Comparison of ENCODE assay signal across 28 cellular contexts in genomic region chr15:58795825-58796224, GRCh38. TPM values are rescaled to one million over a fixed set of nuclear protein-coding genes. Genes with fewer than 3 reads are reported as not detected.
DNase-seq lines count a peak whose midpoint lies in the region; ATAC-seq, FAIRE-seq and TF ChIP-seq lines count a peak whose summit lies in the region.
"Had no signal": no experiment of that assay in that cellular context is flagged by ENCODE, and none has a peak within 500 bp of the region (broad histone marks: within the 10 kb centered on the region; RNA-seq: fewer than 3 reads in every experiment).

No MANE protein-coding gene starts in this region.

- TF ChIP-seq CTCF in osteocyte (IDR thresholded peaks at IDR 0.05), result no peak

- no peaks in the 10 kb centered on the region for H3K9me3 Mint-ChIP-seq in activated naive CD4-positive, alpha-beta T cell treated with anti-CD3 and anti-CD28 coated beads, Interleukin-2, amount 50 U/mL, for 24 hours
- H3K9me3 Mint-ChIP-seq in activated T-helper 17 cell treated with anti-CD3 and anti-CD28 coated beads, Interleukin-2, amount 50 U/mL, for 72 hours, result no peaks in the 10 kb centered on the region
- H3K9me3 Mint-ChIP-seq in osteocyte (ENCODE audit: unreplicated experiment), result no peaks in the 10 kb centered on the region
- peaks cover 11% of the 10 kb centered on the region for H3K9me3 Mint-ChIP-seq in stimulated activated memory B cell treated with anti-CD40 and anti-IgM and Interleukin-4, amounts not matched to agents 10 μg/mL and 1 μg/mL and 100 μg/mL, for 72 hours
- H3K9me3 Mint-ChIP-seq: CD8-positive, alpha-beta T cell had no signal

- H3K27ac Mint-ChIP-seq in activated naive CD4-positive, alpha-beta T cell treated with anti-CD3 and anti-CD28 coated beads, Interleukin-2, amount 50 U/mL, for 24 hours, result peak overlapping the region; percentile 27
- H3K27ac Mint-ChIP-seq in activated T-helper 17 cell treated with anti-CD3 and anti-CD28 coated beads, Interleukin-2, amount 50 U/mL, for 72 hours, result no peak overlapping the region
- H3K27ac Mint-ChIP-seq in osteocyte (ENCODE audit: unreplicated experiment), result peak overlapping the region; percentile 40
- no peak overlapping the region for H3K27ac Mint-ChIP-seq in stimulated activated memory B cell treated with anti-CD40 and anti-IgM and Interleukin-4, amounts not matched to agents 10 μg/mL and 1 μg/mL and 100 μg/mL, for 72 hours
- H3K27ac Mint-ChIP-seq: B cell; CD8-positive, alpha-beta T cell had no signal

- peaks cover 8% of the 10 kb centered on the region for H3K36me3 Mint-ChIP-seq in activated naive CD4-positive, alpha-beta T cell treated with anti-CD3 and anti-CD28 coated beads, Interleukin-2, amount 50 U/mL, for 24 hours
- H3K36me3 Mint-ChIP-seq in activated T-helper 17 cell treated with anti-CD3 and anti-CD28 coated beads, Interleukin-2, amount 50 U/mL, for 72 hours (ENCODE audit: low read depth), result peaks cover 14% of the 10 kb centered on the region
- H3K36me3 Mint-ChIP-seq in osteocyte (ENCODE audit: unreplicated experiment), result peaks cover 9% of the 10 kb centered on the region
- H3K36me3 Mint-ChIP-seq in stimulated activated memory B cell treated with anti-CD40 and anti-IgM and Interleukin-4, amounts not matched to agents 10 μg/mL and 1 μg/mL and 100 μg/mL, for 72 hours, result peaks cover 29% of the 10 kb centered on the region

- H3K27me3 Mint-ChIP-seq in activated naive CD4-positive, alpha-beta T cell treated with anti-CD3 and anti-CD28 coated beads, Interleukin-2, amount 50 U/mL, for 24 hours, result no peaks in the 10 kb centered on the region
- no peaks in the 10 kb centered on the region for H3K27me3 Mint-ChIP-seq in activated T-helper 17 cell treated with anti-CD3 and anti-CD28 coated beads, Interleukin-2, amount 50 U/mL, for 72 hours
- no peaks in the 10 kb centered on the region for H3K27me3 Mint-ChIP-seq in osteocyte (ENCODE audit: unreplicated experiment)
- H3K27me3 Mint-ChIP-seq in stimulated activated memory B cell treated with anti-CD40 and anti-IgM and Interleukin-4, amounts not matched to agents 10 μg/mL and 1 μg/mL and 100 μg/mL, for 72 hours, result no peaks in the 10 kb centered on the region
- H3K27me3 Mint-ChIP-seq: B cell had no signal

- DNase-seq in activated naive CD4-positive, alpha-beta T cell treated with Interleukin-2 at 50 U/mL for 16 hours, result no peak
- DNase-seq in GM18507 (ENCODE audit: extremely low spot score, insufficient read length, low read depth) (no peak), osteocyte (ENCODE audit: extremely low spot score, unreplicated experiment) (no peak)
- no peak for DNase-seq in stimulated activated CD4-positive, alpha-beta T cell treated with anti-CD3 and anti-CD28 coated beads, Interleukin-2, amount 100 ng/mL, for 48 hours
- DNase-seq: activated CD4-positive, alpha-beta T cell treated with anti-CD3 and anti-CD28 coated beads for 1 hour; activated T-cell treated with anti-CD3 and anti-CD28 coated beads, Interleukin-2, amount 50 U/mL, for 1 hour; anterior cingulate cortex; CD8-positive, alpha-beta T cell; DMS153; hypothalamus; KBM-7; left colon; MG63; NCI-H1105 treated with DMSO at 0.1 percent for 48 hours; NCI-H187 treated with DMSO at 0.1 percent for 48 hours; NCI-H2171; NCI-H82; small intestine; thyroid gland had no signal

- H3K4me1 Mint-ChIP-seq in activated naive CD4-positive, alpha-beta T cell treated with anti-CD3 and anti-CD28 coated beads, Interleukin-2, amount 50 U/mL, for 24 hours, result peaks cover 34% of the 10 kb centered on the region
- H3K4me1 Mint-ChIP-seq in activated T-helper 17 cell treated with anti-CD3 and anti-CD28 coated beads, Interleukin-2, amount 50 U/mL, for 72 hours, result peaks cover 24% of the 10 kb centered on the region
- H3K4me1 Mint-ChIP-seq in osteocyte (ENCODE audit: unreplicated experiment), result peaks cover 4% of the 10 kb centered on the region
- peaks cover 28% of the 10 kb centered on the region for H3K4me1 Mint-ChIP-seq in stimulated activated memory B cell treated with anti-CD40 and anti-IgM and Interleukin-4, amounts not matched to agents 10 μg/mL and 1 μg/mL and 100 μg/mL, for 72 hours
- H3K4me1 Mint-ChIP-seq: neural crest cell had no signal

- peak; percentile 50 for FAIRE-seq in GM18507 (lab: Jason Lieb, UNC)
- FAIRE-seq: colon, endothelial cell of umbilical vein, small intestine had no signal

- ATAC-seq in activated T-helper 17 cell treated with anti-CD3 and anti-CD28 coated beads, Interleukin-2, amount 50 U/mL, for 72 hours (replicated peaks), result peak; percentile 80
- ATAC-seq in GM21737 (IDR thresholded peaks at IDR 0.05; ENCODE audit: unreplicated experiment), result no peak
- ATAC-seq in stimulated activated memory B cell treated with anti-CD40 and anti-IgM and Interleukin-4, amounts not matched to agents 10 μg/mL and 1 μg/mL and 100 μg/mL, for 72 hours, result no peak
- ATAC-seq: CD8-positive, alpha-beta T cell; left colon; SK-N-SH treated with all-trans-retinoic acid at 6 μM for 48 hours had no signal

- H3K4me3 Mint-ChIP-seq in activated naive CD4-positive, alpha-beta T cell treated with anti-CD3 and anti-CD28 coated beads, Interleukin-2, amount 50 U/mL, for 24 hours, result no peak overlapping the region
- H3K4me3 Mint-ChIP-seq in activated T-helper 17 cell treated with anti-CD3 and anti-CD28 coated beads, Interleukin-2, amount 50 U/mL, for 72 hours, result no peak overlapping the region
- H3K4me3 Mint-ChIP-seq in osteocyte (ENCODE audit: unreplicated experiment), result no peak overlapping the region
- no peak overlapping the region for H3K4me3 Mint-ChIP-seq in stimulated activated memory B cell treated with anti-CD40 and anti-IgM and Interleukin-4, amounts not matched to agents 10 μg/mL and 1 μg/mL and 100 μg/mL, for 72 hours
- H3K4me3 Mint-ChIP-seq: B cell; CD8-positive, alpha-beta T cell; neural crest cell had no signal

RNA-seq across cellular contexts. Expression of gene MINDY2, which starts 24.7 kb away (rescaled TPM):
- total RNA-seq in activated T-helper 17 cell treated with anti-CD3 and anti-CD28 coated beads, Interleukin-2, amount 50 U/mL, for 72 hours, result 10 to 100 TPM; 17.2 to 33.0 TPM
- 15.1 and 18.6 TPM in 2 replicates for total RNA-seq in osteocyte

RNA-seq across cellular contexts. Expression of gene ADAM10, which starts 46.3 kb away (rescaled TPM):
- total RNA-seq in activated T-helper 17 cell treated with anti-CD3 and anti-CD28 coated beads, Interleukin-2, amount 50 U/mL, for 72 hours, result 10 to 100 TPM; 85.3 to 93.0 TPM
- total RNA-seq in osteocyte, result 169 and 175 TPM in 2 replicates

Comparison
In these comparisons a context has a peak if more than half of its experiments do, and no peak if none do; other contexts are left out.
1. H3K27ac Mint-ChIP-seq: peak in activated naive CD4-positive, alpha-beta T cell treated with anti-CD3 and anti-CD28 coated beads, Interleukin-2, amount 50 U/mL, for 24 hours (single experiment) and osteocyte (single experiment); none in activated T-helper 17 cell treated with anti-CD3 and anti-CD28 coated beads, Interleukin-2, amount 50 U/mL, for 72 hours (single experiment) and stimulated activated memory B cell treated with anti-CD40 and anti-IgM and Interleukin-4, amounts not matched to agents 10 μg/mL and 1 μg/mL and 100 μg/mL, for 72 hours (single experiment).